Comparison of ENCODE assay signal across 9 cellular contexts in the genomic region with DNA sequence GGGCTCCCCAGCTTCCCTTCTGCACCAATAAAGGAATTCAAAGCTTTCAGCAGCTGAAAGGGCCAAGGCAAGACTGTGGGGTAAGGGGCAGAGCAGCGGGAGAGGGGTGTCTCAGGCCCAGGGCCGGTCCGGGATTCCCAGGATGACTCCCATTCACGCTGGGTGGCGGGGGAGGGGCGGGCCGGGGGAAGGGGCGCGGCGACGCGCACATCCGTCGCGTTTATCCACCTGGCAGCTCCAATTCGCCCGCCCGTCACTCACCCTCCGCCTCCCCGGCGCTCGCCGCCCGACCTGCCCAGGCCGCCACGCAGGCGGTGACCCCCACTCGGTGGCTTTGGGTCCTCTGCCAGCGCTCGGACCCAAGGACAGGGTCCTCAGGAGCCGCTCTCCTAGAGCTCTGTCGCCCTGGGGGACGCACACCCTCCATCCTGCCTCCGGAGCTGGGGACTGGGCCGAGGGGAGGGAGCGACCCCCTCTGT. TPM values are rescaled to one million over a fixed set of nuclear protein-coding genes. Genes with fewer than 3 reads are reported as not detected.
DNase-seq lines count a peak whose midpoint lies in the region; ATAC-seq and TF ChIP-seq lines count a peak whose summit lies in the region.
"Had no signal": no experiment of that assay in that cellular context is flagged by ENCODE, and none has a peak within 500 bp of the region (broad histone marks: within the 10 kb centered on the region; RNA-seq: fewer than 3 reads in every experiment).

No MANE protein-coding gene starts in this region.

- DNase-seq in NCI-H1436 (lab: John Stamatoyannopoulos, UW) (peak; percentile 20), NCI-H1436 treated with DMSO at 0.1 percent for 48 hours (lab: John Stamatoyannopoulos, UW) (no peak), SK-N-MC (ENCODE audit: low read depth, low spot score) (no peak), fibroblast of villous mesenchyme (ENCODE audit: low read depth) (no peak), psoas muscle (no peak), amniotic stem cell (lab: John Stamatoyannopoulos, UW) (no peak)

- no peak for ATAC-seq in psoas muscle
- no peak for ATAC-seq in GM21825 (IDR thresholded peaks at IDR 0.05; ENCODE audit: unreplicated experiment)
- ATAC-seq in HG03469 (IDR thresholded peaks at IDR 0.05; ENCODE audit: unreplicated experiment) = no peak

- H3K36me3 ChIP-seq in SK-N-MC (ENCODE audit: insufficient read depth, low read length) (peaks cover 4% of the 10 kb centered on the region; the same call in 1 of the 2 replicates), psoas muscle (ENCODE audit: insufficient read depth in 1 of 2, low read depth in 1 of 2) (no peaks in the 10 kb centered on the region)

- H3K4me3 ChIP-seq in SK-N-MC (peak overlapping the region; percentile 33; the same call in 1 of the 2 replicates), fibroblast of villous mesenchyme (ENCODE audit: low read depth, low read length) (peak overlapping the region; percentile 71), psoas muscle (peak overlapping the region; percentile 58)

- H3K9me3 ChIP-seq in SK-N-MC (ENCODE audit: low read depth, low read length) (no peaks in the 10 kb centered on the region), psoas muscle (no peaks in the 10 kb centered on the region)

- peaks cover 0 to 28% (median 23%) of the 10 kb centered on the region in 3 donors for H3K27me3 ChIP-seq in psoas muscle (ENCODE audit: insufficient read depth in 3 of 3, low read length in 2 of 3)

- H3K9ac ChIP-seq in SK-N-MC (ENCODE audit: insufficient read length) = no peak overlapping the region

- WGBS in psoas muscle, 3 donors = 11 to 35% (median 18%) methylated on average over 25 to 36 of the region's 36 CpGs

- H3K27ac ChIP-seq in SK-N-MC = no peak overlapping the region
- H3K27ac ChIP-seq in psoas muscle = no peak overlapping the region
- H3K27ac ChIP-seq: C4-2B had no signal

- TF ChIP-seq CTCF in fibroblast of villous mesenchyme (IDR thresholded peaks at IDR 0.05; ENCODE audit: insufficient read depth, low read depth, low read length) (no peak), psoas muscle (IDR thresholded peaks at IDR 0.05) (no peak)

- intact Hi-C loops in psoas muscle (cut with DNase I) = no loop called here

- peaks cover 13% of the 10 kb centered on the region for H3K4me1 ChIP-seq in psoas muscle

RNA-seq across cellular contexts. Expression of a gene that starts 3.7 kb away (rescaled TPM):
- 11.3 and 14.2 TPM in 2 replicates for total RNA-seq in fibroblast of villous mesenchyme
- total RNA-seq in psoas muscle = 1 to 10 TPM in 3 of 4 donors, under 1 TPM in 1; 0.61 to 1.8 (median 1.2) TPM
- under 1 TPM; 0.44 to 0.73 (median 0.65) TPM for polyA plus RNA-seq in psoas muscle

RNA-seq across cellular contexts. Expression of a gene that starts 55.4 kb away (rescaled TPM):
- total RNA-seq in fibroblast of villous mesenchyme = 62.2 and 73.4 TPM in 2 replicates
- under 1 TPM in 2 of 4 donors, not detected in 2; 0.15 to 0.32 TPM for total RNA-seq in psoas muscle
- 1 to 10 TPM in 1 of 3 donors, under 1 TPM in 2; 0.05 to 2.5 (median 0.08) TPM for polyA plus RNA-seq in psoas muscle

RNA-seq across cellular contexts. Expression of a gene that starts 56.6 kb away (rescaled TPM):
- total RNA-seq in fibroblast of villous mesenchyme = 86.4 and 156 TPM in 2 replicates
- total RNA-seq in psoas muscle = 10 to 100 TPM in 1 of 4 donors, 1 to 10 TPM in 3; 6.1 to 14.2 (median 8.4) TPM
- polyA plus RNA-seq in psoas muscle = 1 to 10 TPM; 2.9 to 4.1 (median 3.5) TPM

Comparison
In these comparisons a context has a peak if more than half of its experiments do, and no peak if none do; other contexts are left out.
1. RNA of a gene that starts 55.4 kb away (total RNA-seq): 62.2 to 73.4 TPM in fibroblast of villous mesenchyme; 0.15 to 0.32 TPM in psoas muscle; every median in the first group is over 10 times any median in the second.
2. Peak in every context shown above with its lines, with median percentiles within 50 percentile points of each other: H3K4me3 ChIP-seq.